ENCODE assay signal across 1 cellular context in genomic region chr4:153466637-153467153, GRCh38.
TF ChIP-seq lines count a peak whose summit lies in the region.

No MANE protein-coding gene starts in this region.

TF ChIP-seq in HepG2, 621 proteins besides CTCF, POLR2A, EP300 and RAD21 (continued from another document):
- TF ChIP-seq PRPF4 (IDR thresholded peaks at IDR 0.05; ENCODE audit: low read depth, low read length, poor library complexity, severe bottlenecking) (no peak), DMAP1 (CRISPR knock-in tag; IDR thresholded peaks at IDR 0.05) (no peak), ZNF136 (CRISPR knock-in tag; IDR thresholded peaks at IDR 0.05; ENCODE audit: low read depth) (no peak), DMTF1 (CRISPR knock-in tag; IDR thresholded peaks at IDR 0.05) (no peak), ZNF180 (CRISPR knock-in tag; IDR thresholded peaks at IDR 0.05; ENCODE audit: borderline replicate concordance, low read depth) (no peak), ZNF275 (CRISPR knock-in tag; IDR thresholded peaks at IDR 0.05; ENCODE audit: borderline replicate concordance) (no peak), ZSCAN5A (CRISPR knock-in tag; IDR thresholded peaks at IDR 0.05; ENCODE audit: borderline replicate concordance) (0 out of 2 replicates have a peak, but pooled peaks have one; percentile 23), ZNF710 (CRISPR knock-in tag; IDR thresholded peaks at IDR 0.05; ENCODE audit: borderline replicate concordance) (peak; percentile 34; the same call in 1 of the 2 replicates), FOXJ3 (CRISPR knock-in tag; IDR thresholded peaks at IDR 0.05; ENCODE audit: borderline replicate concordance) (no peak), MED13 (CRISPR knock-in tag; IDR thresholded peaks at IDR 0.05) (no peak), TCF12 (IDR thresholded peaks at IDR 0.05) (no peak), TCF12 (CRISPR knock-in tag; IDR thresholded peaks at IDR 0.05) (no peak), FOXP4 (CRISPR knock-in tag; IDR thresholded peaks at IDR 0.05) (no peak), ZNF256 (CRISPR knock-in tag; conservative IDR thresholded peaks at IDR 0.05) (no peak), ATF7-NPFF (CRISPR knock-in tag; IDR thresholded peaks at IDR 0.05; ENCODE audit: low read depth) (no peak; the same call in 1 of the 2 replicates), YY1 (IDR thresholded peaks at IDR 0.05; ENCODE audit: insufficient read depth, insufficient replicate concordance, low read depth, low read length) (no peak), TAF15 (IDR thresholded peaks at IDR 0.05; ENCODE audit: low read depth, low read length, poor library complexity, severe bottlenecking) (no peak), SAFB2 (CRISPR knock-in tag; IDR thresholded peaks at IDR 0.05; ENCODE audit: borderline replicate concordance, low read depth) (no peak; the same call in 1 of the 2 replicates), DDIT3 (CRISPR knock-in tag; IDR thresholded peaks at IDR 0.05) (no peak), RFX5 (IDR thresholded peaks at IDR 0.05; ENCODE audit: low read depth, low read length) (no peak), PBX3 (CRISPR knock-in tag; IDR thresholded peaks at IDR 0.05; ENCODE audit: borderline replicate concordance) (no peak)
TF ChIP-seq in HepG2: peak in this region for 37.
